Comparison of ENCODE assay signal across 1 cellular context in the genomic region with DNA sequence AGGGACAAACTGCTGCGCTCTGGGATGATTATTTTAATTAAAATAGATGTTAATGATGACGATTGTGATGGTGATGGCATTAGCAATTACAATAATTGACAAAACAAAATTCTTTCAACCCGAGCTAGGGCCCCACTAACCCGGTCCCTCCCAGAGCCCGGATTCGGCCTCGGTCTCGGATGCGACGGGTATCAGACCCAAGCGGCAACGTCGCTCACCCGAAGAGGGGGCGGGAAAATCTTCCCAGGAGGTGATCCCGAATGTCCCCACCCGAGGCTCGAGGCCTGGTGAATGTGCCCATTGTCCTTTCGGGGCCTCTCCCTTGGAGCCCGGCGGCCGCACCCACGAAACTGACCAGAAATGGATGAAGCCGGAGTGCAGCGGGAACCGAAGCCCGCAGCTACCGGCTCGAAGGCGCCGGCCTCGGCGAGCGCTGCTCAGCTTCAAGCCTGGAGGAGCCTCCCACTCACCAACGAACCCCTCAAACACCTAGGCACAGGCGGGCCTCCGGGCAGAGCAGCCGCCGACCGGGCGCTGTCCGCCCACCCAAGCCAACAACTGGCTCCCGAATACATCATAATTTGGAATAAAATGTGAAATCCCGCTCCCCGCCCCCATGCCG.
TF ChIP-seq lines count a peak whose summit lies in the region.

No MANE protein-coding gene starts in this region.

TF ChIP-seq in K562, 482 proteins besides CTCF, POLR2A, EP300 and RAD21 (continues in another document):
- TF ChIP-seq ZNF79 (CRISPR knock-in tag; IDR thresholded peaks at IDR 0.05; ENCODE audit: low read depth) (no peak), ZNF764 (CRISPR knock-in tag; IDR thresholded peaks at IDR 0.05; ENCODE audit: low read depth) (no peak), SP1 (CRISPR knock-in tag; IDR thresholded peaks at IDR 0.05) (0 out of 2 replicates have a peak, but pooled peaks have one; percentile 5), GATAD2A (IDR thresholded peaks at IDR 0.05) (no peak), CHD1 (IDR thresholded peaks at IDR 0.05; ENCODE audit: low read length) (peak; percentile 94), ZNF24 (IDR thresholded peaks at IDR 0.05) (no peak), PCBP1 (IDR thresholded peaks at IDR 0.05; ENCODE audit: low read depth, low read length, poor library complexity, severe bottlenecking) (peak; percentile 56), FOXM1 (IDR thresholded peaks at IDR 0.05; ENCODE audit: low read depth) (no peak), FOXM1 (CRISPR knock-in tag; IDR thresholded peaks at IDR 0.05; ENCODE audit: low read depth) (no peak; the same call in 1 of the 2 replicates), ZNF589 (CRISPR knock-in tag; IDR thresholded peaks at IDR 0.05; ENCODE audit: low read depth) (no peak), CSDE1 (IDR thresholded peaks at IDR 0.05) (no peak), ARNT (IDR thresholded peaks at IDR 0.05) (no peak), ZNF143 (CRISPR knock-in tag; IDR thresholded peaks at IDR 0.05) (no peak), GTF2E2 (tag; IDR thresholded peaks at IDR 0.05) (peak; percentile 87; the same call in 1 of the 2 replicates), PRPF4 (IDR thresholded peaks at IDR 0.05; ENCODE audit: insufficient read depth, low read depth, low read length, poor library complexity, severe bottlenecking) (no peak), ZNF717 (CRISPR knock-in tag; IDR thresholded peaks at IDR 0.05) (no peak), ZNF695 (CRISPR knock-in tag; IDR thresholded peaks at IDR 0.05) (no peak), CCAR2 (IDR thresholded peaks at IDR 0.05; ENCODE audit: low read depth, low read length) (no peak), TARDBP (IDR thresholded peaks at IDR 0.05) (peak; percentile 50; the same call in 1 of the 2 replicates), POLR2AphosphoS2 (IDR thresholded peaks at IDR 0.05; ENCODE audit: low read length) (no peak), SNIP1 (IDR thresholded peaks at IDR 0.05; ENCODE audit: low read depth) (no peak), ZNF311 (CRISPR knock-in tag; IDR thresholded peaks at IDR 0.05) (no peak), NFIX (CRISPR knock-in tag; IDR thresholded peaks at IDR 0.05; ENCODE audit: low read depth) (no peak), BACH1 (tag; IDR thresholded peaks at IDR 0.05) (no peak), NFE2L1 (tag; IDR thresholded peaks at IDR 0.05; ENCODE audit: borderline replicate concordance, low read depth) (no peak), PHTF2 (CRISPR knock-in tag; IDR thresholded peaks at IDR 0.05) (no peak), SMAD1 (IDR thresholded peaks at IDR 0.05; ENCODE audit: low read depth, low read length, partially characterized antibody) (no peak), SRSF3 (IDR thresholded peaks at IDR 0.05; ENCODE audit: insufficient read depth, low read length) (0 out of 2 replicates have a peak, but pooled peaks have one; percentile 85), HLTF (IDR thresholded peaks at IDR 0.05) (no peak), RBFOX2 (IDR thresholded peaks at IDR 0.05; ENCODE audit: low read depth, low read length) (peak; percentile 80), MCM7 (IDR thresholded peaks at IDR 0.05) (no peak), FOXJ3 (CRISPR knock-in tag; IDR thresholded peaks at IDR 0.05) (no peak), DMBX1 (CRISPR knock-in tag; IDR thresholded peaks at IDR 0.05; ENCODE audit: borderline replicate concordance) (no peak), HDAC3 (IDR thresholded peaks at IDR 0.05; ENCODE audit: borderline replicate concordance, partially characterized antibody) (no peak), GABPB1 (CRISPR knock-in tag; IDR thresholded peaks at IDR 0.05) (peak; percentile 17; the same call in 1 of the 2 replicates), ZFX (CRISPR knock-in tag; IDR thresholded peaks at IDR 0.05) (peak; percentile 65), L3MBTL2 (IDR thresholded peaks at IDR 0.05) (peak; percentile 31; the same call in 1 of the 2 replicates), KLF1 (tag; IDR thresholded peaks at IDR 0.05) (no peak), RBBP5 (IDR thresholded peaks at IDR 0.05; ENCODE audit: borderline replicate concordance, insufficient read depth, low read length, poor library complexity, severe bottlenecking) (peak; percentile 45)
- TF ChIP-seq, protein P1, sequence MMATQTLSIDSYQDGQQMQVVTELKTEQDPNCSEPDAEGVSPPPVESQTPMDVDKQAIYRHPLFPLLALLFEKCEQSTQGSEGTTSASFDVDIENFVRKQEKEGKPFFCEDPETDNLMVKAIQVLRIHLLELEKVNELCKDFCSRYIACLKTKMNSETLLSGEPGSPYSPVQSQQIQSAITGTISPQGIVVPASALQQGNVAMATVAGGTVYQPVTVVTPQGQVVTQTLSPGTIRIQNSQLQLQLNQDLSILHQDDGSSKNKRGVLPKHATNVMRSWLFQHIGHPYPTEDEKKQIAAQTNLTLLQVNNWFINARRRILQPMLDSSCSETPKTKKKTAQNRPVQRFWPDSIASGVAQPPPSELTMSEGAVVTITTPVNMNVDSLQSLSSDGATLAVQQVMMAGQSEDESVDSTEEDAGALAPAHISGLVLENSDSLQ (IDR thresholded peaks at IDR 0.05), result peak; percentile 25; the same call in 1 of the 2 replicates
- TF ChIP-seq, protein P2, sequence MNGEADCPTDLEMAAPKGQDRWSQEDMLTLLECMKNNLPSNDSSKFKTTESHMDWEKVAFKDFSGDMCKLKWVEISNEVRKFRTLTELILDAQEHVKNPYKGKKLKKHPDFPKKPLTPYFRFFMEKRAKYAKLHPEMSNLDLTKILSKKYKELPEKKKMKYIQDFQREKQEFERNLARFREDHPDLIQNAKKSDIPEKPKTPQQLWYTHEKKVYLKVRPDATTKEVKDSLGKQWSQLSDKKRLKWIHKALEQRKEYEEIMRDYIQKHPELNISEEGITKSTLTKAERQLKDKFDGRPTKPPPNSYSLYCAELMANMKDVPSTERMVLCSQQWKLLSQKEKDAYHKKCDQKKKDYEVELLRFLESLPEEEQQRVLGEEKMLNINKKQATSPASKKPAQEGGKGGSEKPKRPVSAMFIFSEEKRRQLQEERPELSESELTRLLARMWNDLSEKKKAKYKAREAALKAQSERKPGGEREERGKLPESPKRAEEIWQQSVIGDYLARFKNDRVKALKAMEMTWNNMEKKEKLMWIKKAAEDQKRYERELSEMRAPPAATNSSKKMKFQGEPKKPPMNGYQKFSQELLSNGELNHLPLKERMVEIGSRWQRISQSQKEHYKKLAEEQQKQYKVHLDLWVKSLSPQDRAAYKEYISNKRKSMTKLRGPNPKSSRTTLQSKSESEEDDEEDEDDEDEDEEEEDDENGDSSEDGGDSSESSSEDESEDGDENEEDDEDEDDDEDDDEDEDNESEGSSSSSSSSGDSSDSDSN (IDR thresholded peaks at IDR 0.05; ENCODE audit: borderline replicate concordance in 1 of 2, low read depth in 2 of 2, low read length in 2 of 2), result peak; percentile 79 to 84
- TF ChIP-seq, protein P3, sequence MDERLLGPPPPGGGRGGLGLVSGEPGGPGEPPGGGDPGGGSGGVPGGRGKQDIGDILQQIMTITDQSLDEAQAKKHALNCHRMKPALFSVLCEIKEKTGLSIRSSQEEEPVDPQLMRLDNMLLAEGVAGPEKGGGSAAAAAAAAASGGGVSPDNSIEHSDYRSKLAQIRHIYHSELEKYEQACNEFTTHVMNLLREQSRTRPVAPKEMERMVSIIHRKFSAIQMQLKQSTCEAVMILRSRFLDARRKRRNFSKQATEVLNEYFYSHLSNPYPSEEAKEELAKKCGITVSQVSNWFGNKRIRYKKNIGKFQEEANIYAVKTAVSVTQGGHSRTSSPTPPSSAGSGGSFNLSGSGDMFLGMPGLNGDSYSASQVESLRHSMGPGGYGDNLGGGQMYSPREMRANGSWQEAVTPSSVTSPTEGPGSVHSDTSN (CRISPR knock-in tag; IDR thresholded peaks at IDR 0.05; ENCODE audit: low read depth), result no peak
- TF ChIP-seq, protein P3 (tag; conservative IDR thresholded peaks at IDR 0.05; ENCODE audit: low read depth), result no peak
- TF ChIP-seq, protein P4, sequence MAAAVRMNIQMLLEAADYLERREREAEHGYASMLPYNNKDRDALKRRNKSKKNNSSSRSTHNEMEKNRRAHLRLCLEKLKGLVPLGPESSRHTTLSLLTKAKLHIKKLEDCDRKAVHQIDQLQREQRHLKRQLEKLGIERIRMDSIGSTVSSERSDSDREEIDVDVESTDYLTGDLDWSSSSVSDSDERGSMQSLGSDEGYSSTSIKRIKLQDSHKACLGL (CRISPR knock-in tag; IDR thresholded peaks at IDR 0.05; ENCODE audit: borderline replicate concordance, poor library complexity, severe bottlenecking), result no peak
- TF ChIP-seq, protein P5, sequence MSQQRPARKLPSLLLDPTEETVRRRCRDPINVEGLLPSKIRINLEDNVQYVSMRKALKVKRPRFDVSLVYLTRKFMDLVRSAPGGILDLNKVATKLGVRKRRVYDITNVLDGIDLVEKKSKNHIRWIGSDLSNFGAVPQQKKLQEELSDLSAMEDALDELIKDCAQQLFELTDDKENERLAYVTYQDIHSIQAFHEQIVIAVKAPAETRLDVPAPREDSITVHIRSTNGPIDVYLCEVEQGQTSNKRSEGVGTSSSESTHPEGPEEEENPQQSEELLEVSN (IDR thresholded peaks at IDR 0.05; ENCODE audit: borderline replicate concordance in 1 of 2, extremely low read depth in 1 of 2, insufficient read depth in 1 of 2, insufficient read length in 1 of 2, low read depth in 1 of 2, low read length in 1 of 2, poor library complexity in 1 of 2, severe bottlenecking in 1 of 2), result peak; percentile 44 to 69
- TF ChIP-seq, protein P6, sequence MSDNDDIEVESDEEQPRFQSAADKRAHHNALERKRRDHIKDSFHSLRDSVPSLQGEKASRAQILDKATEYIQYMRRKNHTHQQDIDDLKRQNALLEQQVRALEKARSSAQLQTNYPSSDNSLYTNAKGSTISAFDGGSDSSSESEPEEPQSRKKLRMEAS (CRISPR knock-in tag; IDR thresholded peaks at IDR 0.05), result 0 out of 2 replicates have a peak, but pooled peaks have one; percentile 43
- TF ChIP-seq, protein P7, sequence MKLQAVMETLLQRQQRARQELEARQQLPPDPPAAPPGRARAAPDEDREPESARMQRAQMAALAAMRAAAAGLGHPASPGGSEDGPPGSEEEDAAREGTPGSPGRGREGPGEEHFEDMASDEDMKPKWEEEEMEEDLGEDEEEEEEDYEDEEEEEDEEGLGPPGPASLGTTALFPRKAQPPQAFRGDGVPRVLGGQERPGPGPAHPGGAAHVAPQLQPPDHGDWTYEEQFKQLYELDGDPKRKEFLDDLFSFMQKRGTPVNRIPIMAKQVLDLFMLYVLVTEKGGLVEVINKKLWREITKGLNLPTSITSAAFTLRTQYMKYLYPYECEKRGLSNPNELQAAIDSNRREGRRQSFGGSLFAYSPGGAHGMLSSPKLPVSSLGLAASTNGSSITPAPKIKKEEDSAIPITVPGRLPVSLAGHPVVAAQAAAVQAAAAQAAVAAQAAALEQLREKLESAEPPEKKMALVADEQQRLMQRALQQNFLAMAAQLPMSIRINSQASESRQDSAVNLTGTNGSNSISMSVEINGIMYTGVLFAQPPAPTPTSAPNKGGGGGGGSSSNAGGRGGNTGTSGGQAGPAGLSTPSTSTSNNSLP (IDR thresholded peaks at IDR 0.05; ENCODE audit: borderline replicate concordance, low read depth, low read length), result no peak
- TF ChIP-seq, protein P8, sequence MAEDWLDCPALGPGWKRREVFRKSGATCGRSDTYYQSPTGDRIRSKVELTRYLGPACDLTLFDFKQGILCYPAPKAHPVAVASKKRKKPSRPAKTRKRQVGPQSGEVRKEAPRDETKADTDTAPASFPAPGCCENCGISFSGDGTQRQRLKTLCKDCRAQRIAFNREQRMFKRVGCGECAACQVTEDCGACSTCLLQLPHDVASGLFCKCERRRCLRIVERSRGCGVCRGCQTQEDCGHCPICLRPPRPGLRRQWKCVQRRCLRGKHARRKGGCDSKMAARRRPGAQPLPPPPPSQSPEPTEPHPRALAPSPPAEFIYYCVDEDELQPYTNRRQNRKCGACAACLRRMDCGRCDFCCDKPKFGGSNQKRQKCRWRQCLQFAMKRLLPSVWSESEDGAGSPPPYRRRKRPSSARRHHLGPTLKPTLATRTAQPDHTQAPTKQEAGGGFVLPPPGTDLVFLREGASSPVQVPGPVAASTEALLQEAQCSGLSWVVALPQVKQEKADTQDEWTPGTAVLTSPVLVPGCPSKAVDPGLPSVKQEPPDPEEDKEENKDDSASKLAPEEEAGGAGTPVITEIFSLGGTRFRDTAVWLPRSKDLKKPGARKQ (CRISPR knock-in tag; IDR thresholded peaks at IDR 0.05), result no peak
- TF ChIP-seq, protein P9, sequence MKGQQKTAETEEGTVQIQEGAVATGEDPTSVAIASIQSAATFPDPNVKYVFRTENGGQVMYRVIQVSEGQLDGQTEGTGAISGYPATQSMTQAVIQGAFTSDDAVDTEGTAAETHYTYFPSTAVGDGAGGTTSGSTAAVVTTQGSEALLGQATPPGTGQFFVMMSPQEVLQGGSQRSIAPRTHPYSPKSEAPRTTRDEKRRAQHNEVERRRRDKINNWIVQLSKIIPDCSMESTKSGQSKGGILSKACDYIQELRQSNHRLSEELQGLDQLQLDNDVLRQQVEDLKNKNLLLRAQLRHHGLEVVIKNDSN (CRISPR knock-in tag; IDR thresholded peaks at IDR 0.05), result 0 out of 2 replicates have a peak, but pooled peaks have one; percentile 21
- TF ChIP-seq, protein P10, sequence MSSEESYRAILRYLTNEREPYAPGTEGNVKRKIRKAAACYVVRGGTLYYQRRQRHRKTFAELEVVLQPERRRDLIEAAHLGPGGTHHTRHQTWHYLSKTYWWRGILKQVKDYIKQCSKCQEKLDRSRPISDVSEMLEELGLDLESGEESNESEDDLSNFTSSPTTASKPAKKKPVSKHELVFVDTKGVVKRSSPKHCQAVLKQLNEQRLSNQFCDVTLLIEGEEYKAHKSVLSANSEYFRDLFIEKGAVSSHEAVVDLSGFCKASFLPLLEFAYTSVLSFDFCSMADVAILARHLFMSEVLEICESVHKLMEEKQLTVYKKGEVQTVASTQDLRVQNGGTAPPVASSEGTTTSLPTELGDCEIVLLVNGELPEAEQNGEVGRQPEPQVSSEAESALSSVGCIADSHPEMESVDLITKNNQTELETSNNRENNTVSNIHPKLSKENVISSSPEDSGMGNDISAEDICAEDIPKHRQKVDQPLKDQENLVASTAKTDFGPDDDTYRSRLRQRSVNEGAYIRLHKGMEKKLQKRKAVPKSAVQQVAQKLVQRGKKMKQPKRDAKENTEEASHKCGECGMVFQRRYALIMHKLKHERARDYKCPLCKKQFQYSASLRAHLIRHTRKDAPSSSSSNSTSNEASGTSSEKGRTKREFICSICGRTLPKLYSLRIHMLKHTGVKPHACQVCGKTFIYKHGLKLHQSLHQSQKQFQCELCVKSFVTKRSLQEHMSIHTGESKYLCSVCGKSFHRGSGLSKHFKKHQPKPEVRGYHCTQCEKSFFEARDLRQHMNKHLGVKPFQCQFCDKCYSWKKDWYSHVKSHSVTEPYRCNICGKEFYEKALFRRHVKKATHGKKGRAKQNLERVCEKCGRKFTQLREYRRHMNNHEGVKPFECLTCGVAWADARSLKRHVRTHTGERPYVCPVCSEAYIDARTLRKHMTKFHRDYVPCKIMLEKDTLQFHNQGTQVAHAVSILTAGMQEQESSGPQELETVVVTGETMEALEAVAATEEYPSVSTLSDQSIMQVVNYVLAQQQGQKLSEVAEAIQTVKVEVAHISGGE (CRISPR knock-in tag; IDR thresholded peaks at IDR 0.05), result no peak
